Comparison of ENCODE assay signal across 8 cellular contexts in genomic region chr2:177784449-177784845, GRCh38.
DNase-seq lines count a peak whose midpoint lies in the region; ATAC-seq and TF ChIP-seq lines count a peak whose summit lies in the region.

No MANE protein-coding gene starts in this region.

- H3K4me3 Mint-ChIP-seq in central memory CD8-positive, alpha-beta T cell = peak overlapping the region; percentile 57

- intact Hi-C loops in sciatic nerve (cut with DNase I) = no loop called here

- peak; percentile 27 for ATAC-seq in GM19324 (IDR thresholded peaks at IDR 0.05; ENCODE audit: low FRiP score, unreplicated experiment)
- peak; percentile 48 for ATAC-seq in HG03457 (IDR thresholded peaks at IDR 0.05; ENCODE audit: unreplicated experiment)
- ATAC-seq in central memory CD8-positive, alpha-beta T cell (replicated peaks; ENCODE audit: extremely low read depth, poor library complexity, severe bottlenecking) = peak; percentile 50
- ATAC-seq in sciatic nerve = peak; percentile 93
- no peak for ATAC-seq in GM18861 (IDR thresholded peaks at IDR 0.05; ENCODE audit: unreplicated experiment)

- no peak for DNase-seq in central memory CD8-positive, alpha-beta T cell (ENCODE audit: low spot score in 2 of 2)
- DNase-seq in sciatic nerve (ENCODE audit: low spot score) (peak; percentile 64), globus pallidus (ENCODE audit: low spot score) (no peak), hepatic stellate cell (ENCODE audit: low spot score) (no peak), erythroblast (lab: John Stamatoyannopoulos, UW) (no peak)

- H3K27ac Mint-ChIP-seq in central memory CD8-positive, alpha-beta T cell (ENCODE audit: low read depth) = peak overlapping the region; percentile 5

- H3K4me1 Mint-ChIP-seq in central memory CD8-positive, alpha-beta T cell = peaks cover 30% of the 10 kb centered on the region

- no peak for TF ChIP-seq POLR2A in erythroblast (IDR thresholded peaks at IDR 0.05; ENCODE audit: low read length)

- H3K9me3 Mint-ChIP-seq in central memory CD8-positive, alpha-beta T cell = no peaks in the 10 kb centered on the region

- peaks cover 2% of the 10 kb centered on the region for H3K36me3 Mint-ChIP-seq in central memory CD8-positive, alpha-beta T cell (ENCODE audit: insufficient read depth)

- H3K27me3 Mint-ChIP-seq in central memory CD8-positive, alpha-beta T cell = peaks cover 8% of the 10 kb centered on the region
